Comparison of ENCODE assay signal across 9 cellular contexts in genomic region chr2:196200557-196200956, GRCh38. TPM values are rescaled to one million over a fixed set of nuclear protein-coding genes. Genes with fewer than 3 reads are reported as not detected.
A peak's percentile ranks its signal among the peaks of the same experiment; 100 is the strongest.
DNase-seq lines count a peak whose midpoint lies in the region; ATAC-seq and TF ChIP-seq lines count a peak whose summit lies in the region.
"Had no signal": no experiment of that assay in that cellular context is flagged by ENCODE, and none has a peak within 500 bp of the region (broad histone marks: within the 10 kb centered on the region; RNA-seq: fewer than 3 reads in every experiment).

No MANE protein-coding gene starts in this region.

- H3K27ac ChIP-seq in OCI-LY3 (ENCODE audit: low read length) (peak overlapping the region; percentile 37), right atrium auricular region (no peak overlapping the region)

- no peaks in the 10 kb centered on the region for H4K20me1 ChIP-seq in OCI-LY3 (ENCODE audit: insufficient read depth, low read length)

- H3K4me3 Mint-ChIP-seq in stimulated activated naive CD8-positive, alpha-beta T cell treated with anti-CD3 and anti-CD28 coated beads, Interleukin-15, amount 100 ng/mL, for 72 hours = peak overlapping the region; percentile 45 to 71

- H3K27ac Mint-ChIP-seq in stimulated activated naive CD8-positive, alpha-beta T cell treated with anti-CD3 and anti-CD28 coated beads, Interleukin-15, amount 100 ng/mL, for 72 hours = peak overlapping the region in 1 of 2 donors; percentile 95

- H3K4me3 ChIP-seq in OCI-LY3 (ENCODE audit: low read length) (peak overlapping the region; percentile 18; the same call in 1 of the 2 replicates), right atrium auricular region (no peak overlapping the region)
- H3K4me3 ChIP-seq: skin epidermis had no signal

- H2AFZ ChIP-seq in OCI-LY3 (ENCODE audit: low read depth, low read length) = 0 out of 2 replicates have a peak overlapping the region, but pooled peaks have one; percentile 5

- ATAC-seq in HG02763 (IDR thresholded peaks at IDR 0.05; ENCODE audit: unreplicated experiment) = peak; percentile 96
- peak; percentile 97 for ATAC-seq in stimulated activated naive CD8-positive, alpha-beta T cell treated with anti-CD3 and anti-CD28 coated beads, Interleukin-15, amount 100 ng/mL, for 72 hours

- H3K27me3 ChIP-seq in OCI-LY3 (ENCODE audit: low read depth, low read length) = no peaks in the 10 kb centered on the region
- H3K27me3 ChIP-seq in right atrium auricular region = no peaks in the 10 kb centered on the region

- peaks cover 52% of the 10 kb centered on the region for H3K4me1 Mint-ChIP-seq in stimulated activated naive CD8-positive, alpha-beta T cell treated with anti-CD3 and anti-CD28 coated beads, Interleukin-15, amount 100 ng/mL, for 72 hours

- no peak for TF ChIP-seq CTCF in OCI-LY3 (IDR thresholded peaks at IDR 0.05; ENCODE audit: low read depth, low read length)
- TF ChIP-seq CTCF in right atrium auricular region (IDR thresholded peaks at IDR 0.05) = no peak

- no peak overlapping the region; the same call in 1 of the 2 replicates for H3K9ac ChIP-seq in OCI-LY3 (ENCODE audit: low read length)

- peak overlapping the region; percentile 56 for H3K4me2 ChIP-seq in OCI-LY3 (ENCODE audit: low read length)

- peak; percentile 50 for DNase-seq in stimulated activated CD4-positive, alpha-beta T cell treated with anti-CD3 and anti-CD28 coated beads, Interleukin-15, amount 100 ng/mL, for 24 hours
- no peak for DNase-seq in stimulated activated CD4-positive, alpha-beta T cell treated with anti-CD3 and anti-CD28 coated beads, Interleukin-2, amount 100 ng/mL, for 24 hours
- peak in 1 of 2 donors; percentile 61 for DNase-seq in stimulated activated naive CD8-positive, alpha-beta T cell treated with anti-CD3 and anti-CD28 coated beads, Interleukin-15, amount 100 ng/mL, for 72 hours
- DNase-seq in DMS 273 (lab: John Stamatoyannopoulos, UW; ENCODE audit: unreplicated experiment) (no peak), right atrium auricular region (ENCODE audit: low spot score) (no peak), HPDE6-E6E7 (ENCODE audit: extremely low spot score) (no peak)

- H3K9me3 ChIP-seq in OCI-LY3 (ENCODE audit: insufficient read depth, low read length) (no peaks in the 10 kb centered on the region), right atrium auricular region (no peaks in the 10 kb centered on the region)

- H3K27me3 Mint-ChIP-seq in stimulated activated naive CD8-positive, alpha-beta T cell treated with anti-CD3 and anti-CD28 coated beads, Interleukin-15, amount 100 ng/mL, for 72 hours = no peaks in the 10 kb centered on the region

- no peaks in the 10 kb centered on the region for H3K9me3 Mint-ChIP-seq in stimulated activated naive CD8-positive, alpha-beta T cell treated with anti-CD3 and anti-CD28 coated beads, Interleukin-15, amount 100 ng/mL, for 72 hours

- H3K4me1 ChIP-seq in OCI-LY3 (ENCODE audit: low read length) (peaks cover 30% of the 10 kb centered on the region), right atrium auricular region (peaks cover 0 to 11% of the 10 kb centered on the region in 2 donors)

- H3K79me2 ChIP-seq in OCI-LY3 (ENCODE audit: low read length) = no peaks in the 10 kb centered on the region

- H3K36me3 ChIP-seq in OCI-LY3 (replicated peaks; ENCODE audit: low read depth, low read length) = no peaks in the 10 kb centered on the region
- no peaks in the 10 kb centered on the region for H3K36me3 ChIP-seq in right atrium auricular region

RNA-seq across cellular contexts. Expression of gene STK17B, which starts 29.2 kb away (rescaled TPM):
- 1 to 10 TPM; 6.7 to 7.9 TPM for total RNA-seq in right atrium auricular region
